8 cellular contexts compared by ENCODE assay signal in the genomic region with DNA sequence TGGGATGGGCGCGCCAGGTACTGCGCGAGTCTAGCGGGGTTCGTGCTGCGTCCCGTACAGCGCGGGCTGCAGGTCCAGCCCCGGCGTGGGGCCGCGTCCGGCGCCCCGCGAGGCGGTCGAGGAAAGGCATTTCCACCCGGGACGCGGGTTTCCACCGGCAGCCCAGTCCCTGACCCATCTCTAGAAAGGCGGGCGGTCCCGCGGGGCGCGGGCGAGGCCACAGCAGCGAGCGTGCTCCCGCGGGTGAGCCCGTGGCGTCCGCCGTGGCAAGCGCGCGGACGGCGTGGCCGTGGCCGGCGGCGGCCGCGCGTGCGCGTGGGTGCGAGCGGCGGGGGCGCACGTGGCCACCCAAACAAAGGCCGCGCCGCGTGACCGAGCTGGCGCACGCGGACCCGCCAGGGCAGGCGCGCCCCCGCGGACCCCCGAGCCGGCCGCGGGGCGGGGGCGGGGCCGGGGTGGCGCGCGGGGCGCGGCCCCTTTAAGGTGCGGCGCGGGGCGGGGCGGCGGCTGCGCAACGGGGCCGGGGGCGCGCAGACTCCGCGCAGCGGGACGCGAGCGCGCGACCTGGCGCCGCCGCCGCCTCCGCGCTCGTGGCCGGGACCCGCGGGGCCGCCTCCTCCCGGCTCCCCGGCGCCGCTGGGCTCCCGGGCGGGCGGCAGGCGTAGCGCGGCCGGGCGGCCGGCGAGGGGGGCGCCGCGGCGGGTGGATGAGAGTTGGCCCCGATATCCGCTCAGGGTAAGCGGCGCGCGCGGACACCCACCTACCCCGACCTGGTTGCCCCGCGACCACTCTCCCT. TPM values are rescaled to one million over a fixed set of nuclear protein-coding genes. Genes with fewer than 3 reads are reported as not detected.
A peak's percentile ranks its signal among the peaks of the same experiment; 100 is the strongest.
DNase-seq lines count a peak whose midpoint lies in the region; ATAC-seq and TF ChIP-seq lines count a peak whose summit lies in the region.

No MANE protein-coding gene starts in this region.

- POLR2A ChIA-PET in Panc1 (lab: Charles Lee) = no interaction called here

- peaks cover 4 to 7% of the 10 kb centered on the region in 2 experiments for H3K9me3 ChIP-seq in CD4-positive, CD25-positive, alpha-beta regulatory T cell (ENCODE audit: control insufficient read depth in 2 of 2, low read length in 2 of 2)
- no peaks in the 10 kb centered on the region for H3K9me3 ChIP-seq in Panc1 (ENCODE audit: control insufficient read depth, insufficient read depth, low read depth, low read length)
- peaks cover 7% of the 10 kb centered on the region for H3K9me3 ChIP-seq in trophoblast cell (ENCODE audit: insufficient read depth, low read depth, low read length)

- TF ChIP-seq CTCF in Panc1 (IDR thresholded peaks at IDR 0.05) = no peak

- BruUV-seq in Panc1 (replicated peaks; lab: Mats Ljungman, UMichigan) = no TSS peak

- H4K12ac ChIP-seq in trophoblast cell (ENCODE audit: low read depth, low read length) = peak overlapping the region; percentile 63

- no peaks in the 10 kb centered on the region for H3K36me3 ChIP-seq in CD4-positive, CD25-positive, alpha-beta regulatory T cell (ENCODE audit: control insufficient read depth, insufficient read depth, low read length)
- H3K36me3 ChIP-seq in Panc1 (ENCODE audit: control insufficient read depth, insufficient read depth, low read length) = no peaks in the 10 kb centered on the region
- H3K36me3 ChIP-seq in trophoblast cell (ENCODE audit: control insufficient read depth in 1 of 2, insufficient read depth in 2 of 2, low read length in 2 of 2) = no peaks in the 10 kb centered on the region

- DNase-seq in CD4-positive, CD25-positive, alpha-beta regulatory T cell = peak; percentile 52 to 62 (median 59)
- no peak for DNase-seq in Panc1 (ENCODE audit: low read depth, low spot score)
- DNase-seq in activated gamma-delta T cell treated with Interleukin-2 at 50 U/mL for 16 hours = peak; percentile 44
- DNase-seq in germinal center (ENCODE audit: low spot score) = peak; percentile 86
- DNase-seq in trophoblast cell = peak in 1 of 2 donors; percentile 67

- CTCF ChIA-PET in Panc1 (lab: Charles Lee) = no interaction called here

- no peak overlapping the region for H3K27ac ChIP-seq in CD4-positive, CD25-positive, alpha-beta regulatory T cell (ENCODE audit: insufficient read depth, low read length, poor library complexity, severe bottlenecking)
- H3K27ac ChIP-seq in Panc1 (ENCODE audit: low read length) = peak overlapping the region; percentile 77
- peak overlapping the region; percentile 48 for H3K27ac ChIP-seq in trophoblast cell (ENCODE audit: low read depth, low read length)

- H3K4ac ChIP-seq in trophoblast cell (ENCODE audit: low read depth, low read length) = peak overlapping the region; percentile 80

- H3K27me3 Mint-ChIP-seq in CD4-positive, CD25-positive, alpha-beta regulatory T cell = peaks cover 4% of the 10 kb centered on the region

- WGBS in trophoblast cell (ENCODE audit: extremely low coverage, insufficient coverage, insufficient read length) = no CpG with 5 or more reads among the region's 141 CpGs

- H3K18ac ChIP-seq in trophoblast cell (ENCODE audit: low read length) = peak overlapping the region; percentile 71

- ATAC-seq in CD4-positive, CD25-positive, alpha-beta regulatory T cell (ENCODE audit: low read depth in 2 of 2) = peak; percentile 76
- ATAC-seq in GM21528 (IDR thresholded peaks at IDR 0.05; ENCODE audit: low FRiP score, unreplicated experiment) (peak; percentile 56), Panc1 (peak; percentile 61), HG03108 (IDR thresholded peaks at IDR 0.05; ENCODE audit: unreplicated experiment) (no peak), GM18517 (IDR thresholded peaks at IDR 0.05; ENCODE audit: unreplicated experiment) (no peak)

- H3K36me3 Mint-ChIP-seq in CD4-positive, CD25-positive, alpha-beta regulatory T cell = no peaks in the 10 kb centered on the region

- H2BK5ac ChIP-seq in trophoblast cell (ENCODE audit: low read depth, low read length, poor library complexity) = peak overlapping the region; percentile 31

- peaks cover 35% of the 10 kb centered on the region for H3K4me1 ChIP-seq in CD4-positive, CD25-positive, alpha-beta regulatory T cell (ENCODE audit: control insufficient read depth, insufficient read depth, low read length, poor library complexity, severe bottlenecking)
- H3K4me1 ChIP-seq in Panc1 (ENCODE audit: control insufficient read depth, insufficient read depth, low read length) = peaks cover 45% of the 10 kb centered on the region
- H3K4me1 ChIP-seq in trophoblast cell (ENCODE audit: control insufficient read depth in 1 of 2, insufficient read depth in 2 of 2, low read length in 2 of 2) = peaks cover 32 to 40% of the 10 kb centered on the region in 2 experiments

- peak overlapping the region; percentile 34 for H2AK5ac ChIP-seq in trophoblast cell (ENCODE audit: low read length)

- peaks cover 0 to 6% (median under 1%) of the 10 kb centered on the region in 7 donors for H3K9me3 Mint-ChIP-seq in CD4-positive, CD25-positive, alpha-beta regulatory T cell

- peak overlapping the region; percentile 82 to 96 (median 88) for H3K4me3 Mint-ChIP-seq in CD4-positive, CD25-positive, alpha-beta regulatory T cell

- H2AFZ ChIP-seq in trophoblast cell (ENCODE audit: insufficient read depth, low read length, poor library complexity) = peak overlapping the region; percentile 66

- peaks cover 6% of the 10 kb centered on the region for H3K79me2 ChIP-seq in trophoblast cell (ENCODE audit: control insufficient read depth, insufficient read depth, low read length, poor library complexity)

- no peaks in the 10 kb centered on the region for H3K27me3 ChIP-seq in CD4-positive, CD25-positive, alpha-beta regulatory T cell (ENCODE audit: control insufficient read depth, insufficient read depth, low read length)
- H3K27me3 ChIP-seq in Panc1 (ENCODE audit: control insufficient read depth, insufficient read depth, low read length) = no peaks in the 10 kb centered on the region
- no peaks in the 10 kb centered on the region for H3K27me3 ChIP-seq in trophoblast cell (ENCODE audit: insufficient read depth, low read length)

- peak overlapping the region; percentile 91 for H4K91ac ChIP-seq in trophoblast cell (ENCODE audit: low read depth, low read length)

- peaks cover 14% of the 10 kb centered on the region for H3K79me1 ChIP-seq in trophoblast cell (ENCODE audit: low read length)

- H3K27ac Mint-ChIP-seq in CD4-positive, CD25-positive, alpha-beta regulatory T cell = peak overlapping the region in 2 of 3 donors; percentile 56 to 83

- peak overlapping the region; percentile 88 for H4K8ac ChIP-seq in trophoblast cell (ENCODE audit: low read depth, low read length)

- intact Hi-C loops in Panc1 (cut with micrococcal nuclease; ENCODE audit: unreplicated experiment) = no loop called here

- H2BK12ac ChIP-seq in trophoblast cell (ENCODE audit: low read length) = peak overlapping the region; percentile 48

- H3K4me1 Mint-ChIP-seq in CD4-positive, CD25-positive, alpha-beta regulatory T cell = peaks cover 0 to 54% (median 23%) of the 10 kb centered on the region in 4 donors

- peak overlapping the region; percentile 88 for H3K14ac ChIP-seq in trophoblast cell (ENCODE audit: low read length)

- H3K4me3 ChIP-seq in CD4-positive, CD25-positive, alpha-beta regulatory T cell (ENCODE audit: low read depth, low read length) = peak overlapping the region; percentile 44
- H3K4me3 ChIP-seq in Panc1 (ENCODE audit: low read depth in 2 of 2, low read length in 2 of 2) = peak overlapping the region; percentile 46 to 52
- H3K4me3 ChIP-seq in trophoblast cell (ENCODE audit: low read depth, low read length) = peak overlapping the region; percentile 78

- in situ Hi-C loops in Panc1 (cut with HindIII; ENCODE audit: low pct_unique_long_range_greater_than_20kb, low sequenced_read_pairs) = no loop called here

- H3K23ac ChIP-seq in trophoblast cell (ENCODE audit: low read length) = no peak overlapping the region

- H3K4me2 ChIP-seq in trophoblast cell (ENCODE audit: low read length) = peak overlapping the region; percentile 96

- H2BK120ac ChIP-seq in trophoblast cell (ENCODE audit: insufficient read depth, low read length, poor library complexity) = peak overlapping the region; percentile 13

- peak overlapping the region; percentile 56 for H3K9ac ChIP-seq in trophoblast cell (ENCODE audit: low read length)

RNA-seq across cellular contexts. Expression of gene CELSR1, which starts 39.3 kb away (rescaled TPM):
- 0.76 TPM for total RNA-seq in CD4-positive, CD25-positive, alpha-beta regulatory T cell
- 1 to 10 TPM in 1 of 4 donors, under 1 TPM in 2, not detected in 1; 0.10 to 1.4 (median 0.14) TPM for polyA plus RNA-seq in CD4-positive, CD25-positive, alpha-beta regulatory T cell
- 30.7 TPM for total RNA-seq in Panc1 (2021; ENCODE audit: unreplicated experiment)
- 34.8 TPM for polyA plus RNA-seq in Panc1 (2012; ENCODE audit: insufficient read length)
- 28.5 and 29.5 TPM in 2 replicates for polyA plus RNA-seq in trophoblast cell (2013)

RNA-seq across cellular contexts. Expression of gene GRAMD4, which starts 43.4 kb away (rescaled TPM):
- 43.6 TPM for total RNA-seq in CD4-positive, CD25-positive, alpha-beta regulatory T cell
- polyA plus RNA-seq in CD4-positive, CD25-positive, alpha-beta regulatory T cell = 1 to 10 TPM; 7.0 to 9.8 (median 7.3) TPM
- total RNA-seq in Panc1 (2021; ENCODE audit: unreplicated experiment) = 30.8 TPM
- 21.2 TPM for polyA plus RNA-seq in Panc1 (2012; ENCODE audit: insufficient read length)
- 10.6 and 11.0 TPM in 2 replicates for polyA plus RNA-seq in trophoblast cell (2013)

Comparison
In these comparisons a context has a peak if more than half of its experiments do, and no peak if none do; other contexts are left out.
1. ATAC-seq: peak in CD4-positive, CD25-positive, alpha-beta regulatory T cell (2 of 2), GM21528 (single experiment) and Panc1 (single experiment); none in HG03108 (single experiment) and GM18517 (single experiment).
2. RNA of gene CELSR1, which starts 39.3 kb away (total RNA-seq): 30.7 TPM in Panc1 (single experiment); 0.76 TPM in CD4-positive, CD25-positive, alpha-beta regulatory T cell (single experiment); every median in the first group is over 10 times any median in the second.
3. Peak in every context shown above with its lines, with median percentiles within 50 percentile points of each other: H3K4me3 ChIP-seq.